ENCODE assay signal across 18 cellular contexts in the genomic region with DNA sequence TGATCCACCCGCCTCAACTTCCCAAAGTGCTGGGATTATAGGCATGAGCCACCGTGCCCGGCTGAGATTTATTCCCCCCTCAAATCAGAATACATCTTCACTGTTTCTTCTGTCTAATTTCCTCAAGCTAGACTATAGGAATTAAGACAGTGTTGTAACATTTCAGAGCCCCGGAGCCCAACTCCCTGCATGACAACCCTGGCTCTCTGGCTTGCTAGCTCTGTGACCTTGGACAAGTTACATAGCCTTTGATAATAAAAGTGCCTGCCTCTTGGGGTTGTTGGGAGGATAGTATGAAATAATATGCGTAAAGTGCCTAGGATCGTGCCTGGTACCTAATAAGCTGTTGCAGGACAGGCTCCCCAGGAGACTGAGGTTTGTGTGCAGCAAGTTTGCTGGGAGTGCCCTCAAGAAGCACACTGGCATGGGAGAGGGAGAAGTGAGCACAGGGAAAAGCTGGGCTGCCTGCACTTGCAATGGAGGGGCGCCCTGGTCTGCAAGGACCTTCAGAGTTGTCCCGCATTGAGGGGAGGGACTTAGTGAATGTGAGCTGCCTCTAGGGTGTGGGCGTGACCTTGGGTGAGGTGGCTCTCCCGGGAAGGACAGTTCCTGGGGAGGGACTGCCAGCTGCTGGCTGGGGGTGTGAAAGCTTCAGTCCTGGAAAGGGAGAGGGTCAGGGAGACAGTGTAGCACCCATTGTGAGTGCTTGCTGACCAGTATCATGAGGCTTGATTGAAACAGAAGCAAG. TPM values are rescaled to one million over a fixed set of nuclear protein-coding genes. Genes with fewer than 3 reads are reported as not detected.
DNase-seq lines count a peak whose midpoint lies in the region; ATAC-seq and TF ChIP-seq lines count a peak whose summit lies in the region.
"Had no signal": no experiment of that assay in that cellular context is flagged by ENCODE, and none has a peak within 500 bp of the region (broad histone marks: within the 10 kb centered on the region; RNA-seq: fewer than 3 reads in every experiment).

No MANE protein-coding gene starts in this region.

- no peak overlapping the region for H3K27ac ChIP-seq in HCT116 (ENCODE audit: low read depth, low read length)
- H3K27ac ChIP-seq in adrenal gland: peak overlapping the region in 2 of 5 donors; percentile 44 to 55
- H3K27ac ChIP-seq: dorsolateral prefrontal cortex, upper lobe of left lung, VCaP had no signal

- CTCF ChIA-PET in HCT116 (lab: Charles Lee): interaction anchor here (0.7 kb wide), 1 partner anchor 206 kb away, joined by 3 read pairs; no protein-coding TSS in a partner anchor

- BruUV-seq in HCT116 (replicated peaks; lab: Mats Ljungman, UMichigan): no TSS peak

- DNase-seq in A172 (ENCODE audit: low spot score) (peak; percentile 30), HCT116 (ENCODE audit: low read depth, low spot score) (no peak), adrenal gland (peak in 6 of 7 donors; percentile 53 to 72 (median 68)), iPS-NIHi7 (ENCODE audit: extremely low spot score) (peak; percentile 52), NOMO-1 treated with dmso at 0.1 percent for 144 hours (lab: John Stamatoyannopoulos, UW; ENCODE audit: unreplicated experiment) (no peak), AML-193 (lab: John Stamatoyannopoulos, UW) (no peak)
- DNase-seq: activated naive CD4-positive, alpha-beta T cell; dorsolateral prefrontal cortex; GOT3; NCI-H1105; NCI-H226; nucleus accumbens; stimulated activated CD4-positive, alpha-beta T cell treated with anti-CD3 and anti-CD28 coated beads, Interleukin-4, amount 100 ng/mL, for 1 hour had no signal

- no peaks in the 10 kb centered on the region for H3K27me3 ChIP-seq in HCT116 (ENCODE audit: insufficient read depth, low read length)
- H3K27me3 ChIP-seq in adrenal gland: no peaks in the 10 kb centered on the region
- H3K27me3 ChIP-seq: dorsolateral prefrontal cortex, upper lobe of left lung had no signal

- ATAC-seq in HCT116: peak; percentile 60
- no peak for ATAC-seq in GM18861 (IDR thresholded peaks at IDR 0.05; ENCODE audit: unreplicated experiment)
- no peak for ATAC-seq in GM19324 (IDR thresholded peaks at IDR 0.05; ENCODE audit: low FRiP score, unreplicated experiment)

- TF ChIP-seq POLR2A in HCT116 (IDR thresholded peaks at IDR 0.05; ENCODE audit: borderline replicate concordance, extremely low read depth, insufficient read depth, insufficient read length) (no peak), adrenal gland (IDR thresholded peaks at IDR 0.05) (no peak)

- POLR2A ChIA-PET in HCT116 (lab: Charles Lee): interaction anchor here (0.6 to 1.0 kb wide), 2 partner anchors 43 to 101 kb away, joined by 3 to 4 read pairs; a partner anchor contains a TSS

- 44 to 58% (median 46%) methylated on average over 10 of the region's 10 CpGs for WGBS in adrenal gland, 4 donors

- H3K4me3 ChIP-seq in HCT116 (replicated peaks in 1 of 2; ENCODE audit: low read depth in 1 of 2, low read length in 2 of 2) (no peak overlapping the region), adrenal gland (no peak overlapping the region)
- H3K4me3 ChIP-seq: dorsolateral prefrontal cortex, upper lobe of left lung had no signal

- peaks cover 19 to 44% of the 10 kb centered on the region in 2 experiments for H3K4me1 ChIP-seq in HCT116 (ENCODE audit: control insufficient read depth in 1 of 2, insufficient read depth in 2 of 2, low read length in 2 of 2)
- H3K4me1 ChIP-seq in adrenal gland (replicated peaks in 1 of 2): peaks cover 6 to 8% of the 10 kb centered on the region in 2 donors

- H3K9ac ChIP-seq in HCT116 (ENCODE audit: low read length): no peak overlapping the region

- H4K20me1 ChIP-seq in HCT116 (ENCODE audit: insufficient read depth): no peaks in the 10 kb centered on the region

- TF ChIP-seq CTCF in HCT116 (IDR thresholded peaks at IDR 0.05 in 2 of 3, conservative IDR thresholded peaks at IDR 0.05 in 1 of 3; ENCODE audit: borderline replicate concordance in 1 of 3, insufficient read depth in 1 of 3, low read depth in 2 of 3, low read length in 2 of 3) (no peak), adrenal gland (IDR thresholded peaks at IDR 0.05) (no peak)

- no peaks in the 10 kb centered on the region for H3K9me3 ChIP-seq in HCT116 (ENCODE audit: control insufficient read depth in 1 of 2, insufficient read depth in 1 of 2, low read depth in 1 of 2, low read length in 2 of 2)
- no peaks in the 10 kb centered on the region for H3K9me3 ChIP-seq in adrenal gland (replicated peaks in 1 of 3)
- H3K9me3 ChIP-seq: upper lobe of left lung had no signal

- H3K36me3 ChIP-seq in HCT116 (ENCODE audit: control insufficient read depth in 1 of 2, insufficient read depth in 2 of 2, low read length in 2 of 2): no peaks in the 10 kb centered on the region
- no peaks in the 10 kb centered on the region for H3K36me3 ChIP-seq in adrenal gland (replicated peaks in 1 of 2)
- H3K36me3 ChIP-seq: upper lobe of left lung had no signal

- H3K9me2 ChIP-seq in HCT116 (ENCODE audit: insufficient read depth): no peaks in the 10 kb centered on the region

- no peak overlapping the region for H2AFZ ChIP-seq in HCT116 (ENCODE audit: low read depth, low read length, poor library complexity, severe bottlenecking)

- intact Hi-C loops in HCT116 (cut with micrococcal nuclease) (no loop called here), adrenal gland (cut with DNase I) (no loop called here)

- TF ChIP-seq RAD21 in HCT116 (IDR thresholded peaks at IDR 0.05; ENCODE audit: low read depth): no peak

- no peaks in the 10 kb centered on the region for H3K79me2 ChIP-seq in HCT116 (ENCODE audit: insufficient read depth, low read length)

- RAD21 ChIA-PET in HCT116 (lab: Charles Lee; ENCODE audit: low non-redundant PET in 1 of 2, low total read pairs in 2 of 2, uncharacterized antibody in 2 of 2, unreplicated experiment in 2 of 2): no interaction called here

- peak overlapping the region; percentile 42; the same call in 1 of the 2 replicates for H3K4me2 ChIP-seq in HCT116 (ENCODE audit: low read length)

TF ChIP-seq in HCT116, 20 proteins besides CTCF, POLR2A, EP300 and RAD21:
- TF ChIP-seq, protein P1, sequence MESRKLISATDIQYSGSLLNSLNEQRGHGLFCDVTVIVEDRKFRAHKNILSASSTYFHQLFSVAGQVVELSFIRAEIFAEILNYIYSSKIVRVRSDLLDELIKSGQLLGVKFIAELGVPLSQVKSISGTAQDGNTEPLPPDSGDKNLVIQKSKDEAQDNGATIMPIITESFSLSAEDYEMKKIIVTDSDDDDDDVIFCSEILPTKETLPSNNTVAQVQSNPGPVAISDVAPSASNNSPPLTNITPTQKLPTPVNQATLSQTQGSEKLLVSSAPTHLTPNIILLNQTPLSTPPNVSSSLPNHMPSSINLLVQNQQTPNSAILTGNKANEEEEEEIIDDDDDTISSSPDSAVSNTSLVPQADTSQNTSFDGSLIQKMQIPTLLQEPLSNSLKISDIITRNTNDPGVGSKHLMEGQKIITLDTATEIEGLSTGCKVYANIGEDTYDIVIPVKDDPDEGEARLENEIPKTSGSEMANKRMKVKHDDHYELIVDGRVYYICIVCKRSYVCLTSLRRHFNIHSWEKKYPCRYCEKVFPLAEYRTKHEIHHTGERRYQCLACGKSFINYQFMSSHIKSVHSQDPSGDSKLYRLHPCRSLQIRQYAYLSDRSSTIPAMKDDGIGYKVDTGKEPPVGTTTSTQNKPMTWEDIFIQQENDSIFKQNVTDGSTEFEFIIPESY (IDR thresholded peaks at IDR 0.05; ENCODE audit: extremely low read depth, insufficient replicate concordance, low read length): no peak
- no peak for TF ChIP-seq EZH2 (IDR thresholded peaks at IDR 0.05)
- no peak for TF ChIP-seq ZFX (IDR thresholded peaks at IDR 0.05)
- no peak for TF ChIP-seq EGR1 (IDR thresholded peaks at IDR 0.05; ENCODE audit: low read depth)
- no peak for TF ChIP-seq SIN3A (IDR thresholded peaks at IDR 0.05; ENCODE audit: low read depth)
- TF ChIP-seq SP1 (IDR thresholded peaks at IDR 0.05; ENCODE audit: low read depth): no peak
- TF ChIP-seq TCF7L2 (IDR thresholded peaks at IDR 0.05; ENCODE audit: borderline replicate concordance, extremely low read depth, insufficient read depth, insufficient read length): no peak
- no peak for TF ChIP-seq SRF (IDR thresholded peaks at IDR 0.05; ENCODE audit: low read depth)
- TF ChIP-seq ELF1 (IDR thresholded peaks at IDR 0.05; ENCODE audit: borderline replicate concordance, low read depth): no peak
- TF ChIP-seq CBX3 (IDR thresholded peaks at IDR 0.05; ENCODE audit: low read depth): no peak
- TF ChIP-seq, protein P2, sequence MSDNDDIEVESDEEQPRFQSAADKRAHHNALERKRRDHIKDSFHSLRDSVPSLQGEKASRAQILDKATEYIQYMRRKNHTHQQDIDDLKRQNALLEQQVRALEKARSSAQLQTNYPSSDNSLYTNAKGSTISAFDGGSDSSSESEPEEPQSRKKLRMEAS (IDR thresholded peaks at IDR 0.05): no peak
- no peak for TF ChIP-seq ZNF274 (IDR thresholded peaks at IDR 0.05; ENCODE audit: low read depth, low read length)
- no peak for TF ChIP-seq YY1 (IDR thresholded peaks at IDR 0.05; ENCODE audit: extremely low read depth, insufficient replicate concordance, low read depth, low read length)
- no peak for TF ChIP-seq JUND (IDR thresholded peaks at IDR 0.05)

RNA-seq across cellular contexts. Expression of a gene that starts 43.4 kb away (rescaled TPM):
- total RNA-seq in A172 (2014; rRNA removed; shearing (Covaris generic)): 14.5 and 20.4 TPM in 2 replicates
- total RNA-seq in HCT116 (2021; ENCODE audit: unreplicated experiment) (29.5 TPM), adrenal gland (10 to 100 TPM; 16.4 to 83.7 (median 30.5) TPM)
- polyA plus RNA-seq in HCT116 (2012): 15.0 and 15.7 TPM in 2 replicates
- polyA plus RNA-seq in adrenal gland: 10 to 100 TPM; 10.1 to 12.7 (median 12.5) TPM

RNA-seq across cellular contexts. Expression of a gene that starts 48.7 kb away (rescaled TPM):
- 0.02 TPM in 1 of 2 replicates, not detected in the other for total RNA-seq in A172 (2014; rRNA removed; shearing (Covaris generic))
- total RNA-seq in HCT116 (2021; ENCODE audit: unreplicated experiment) (18.9 TPM), adrenal gland (1 to 10 TPM in 5 of 8 donors, under 1 TPM in 3; 0.09 to 4.7 (median 1.5) TPM)
- polyA plus RNA-seq in HCT116 (2012): 14.6 and 15.1 TPM in 2 replicates
- 1 to 10 TPM in 2 of 3 donors, under 1 TPM in 1; 0.49 to 1.4 (median 1.4) TPM for polyA plus RNA-seq in adrenal gland
- polyA plus RNA-seq: IgD-negative memory B cell had no signal

Comparison
In these comparisons a context has a peak if more than half of its experiments do, and no peak if none do; other contexts are left out.
1. DNase-seq: peak in A172 (single experiment), adrenal gland (6 of 7) and iPS-NIHi7 (single experiment); none in HCT116 (single experiment), NOMO-1 treated with dmso at 0.1 percent for 144 hours (single experiment) and AML-193 (0 of 2).